In the genomic region with DNA sequence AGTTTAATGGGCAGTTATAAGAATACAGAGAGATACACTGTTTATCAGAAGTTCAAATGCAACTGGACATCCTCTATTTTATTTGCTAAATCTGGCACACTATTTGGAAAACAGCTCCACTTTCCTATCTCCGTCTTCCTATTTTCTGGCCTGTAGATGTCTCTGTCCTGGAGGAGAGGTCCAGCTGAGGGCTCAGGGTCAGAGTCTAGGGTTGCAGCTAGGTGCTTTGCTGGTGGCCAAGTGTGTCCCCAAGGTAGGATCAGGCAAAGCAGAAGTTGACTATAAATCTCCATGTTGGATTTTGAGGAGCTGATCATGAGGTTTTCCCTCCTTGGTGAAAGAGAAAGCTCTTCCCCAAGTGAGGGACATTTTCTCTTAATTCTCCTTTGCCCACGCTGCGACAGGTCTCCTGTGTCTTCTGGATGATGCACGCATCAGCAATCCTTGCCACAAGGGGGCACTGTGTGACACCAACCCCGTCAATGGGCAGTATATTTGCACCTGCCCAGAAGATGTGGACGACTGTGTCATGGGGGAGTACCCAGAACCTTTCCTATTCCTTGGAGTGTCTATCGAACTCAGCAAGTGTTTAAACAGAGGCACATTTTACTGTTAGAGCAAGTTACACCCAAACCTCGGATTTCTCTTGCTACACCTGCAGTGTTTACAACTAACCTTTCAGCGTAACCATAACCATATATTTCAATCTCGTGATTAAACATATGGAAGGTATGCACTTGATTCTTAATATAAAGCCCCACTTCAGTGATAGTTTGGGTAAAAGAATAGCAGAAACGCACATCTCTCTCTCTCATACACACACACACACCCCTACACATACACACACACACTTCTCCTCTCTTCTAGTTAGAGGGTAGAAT, we compare ENCODE assay signal across 9 cellular contexts. TPM values are rescaled to one million over a fixed set of nuclear protein-coding genes. Genes with fewer than 3 reads are reported as not detected.
DNase-seq lines count a peak whose midpoint lies in the region; ATAC-seq and TF ChIP-seq lines count a peak whose summit lies in the region.
"Had no signal": no experiment of that assay in that cellular context is flagged by ENCODE, and none has a peak within 500 bp of the region (broad histone marks: within the 10 kb centered on the region; RNA-seq: fewer than 3 reads in every experiment).

No MANE protein-coding gene starts in this region.

- H3K4me1 ChIP-seq in RWPE2 (ENCODE audit: insufficient read depth, poor library complexity, severe bottlenecking) (no peaks in the 10 kb centered on the region), heart left ventricle (peaks cover 0 to 11% (median 0%) of the 10 kb centered on the region in 12 donors), smooth muscle cell (ENCODE audit: low read depth) (no peaks in the 10 kb centered on the region)

- H3K27me3 ChIP-seq in CD4-positive, alpha-beta T cell (ENCODE audit: control insufficient read depth, insufficient read depth, low read length) = peaks cover 8% of the 10 kb centered on the region
- no peaks in the 10 kb centered on the region; the same call in 1 of the 2 replicates for H3K27me3 ChIP-seq in H7 (ENCODE audit: control insufficient read depth, insufficient read depth, low read length)
- H3K27me3 ChIP-seq in RWPE2 (ENCODE audit: insufficient read depth, poor library complexity, severe bottlenecking) = no peaks in the 10 kb centered on the region
- peaks cover 0 to 6% (median 0%) of the 10 kb centered on the region in 9 donors for H3K27me3 ChIP-seq in heart left ventricle
- H3K27me3 ChIP-seq in smooth muscle cell (ENCODE audit: low read depth) = peaks cover 6% of the 10 kb centered on the region

- peak; percentile 64 for TF ChIP-seq CTCF in CD4-positive, alpha-beta T cell (IDR thresholded peaks at IDR 0.05)
- peak; percentile 77 for TF ChIP-seq CTCF in RWPE2 (IDR thresholded peaks at IDR 0.05; ENCODE audit: poor library complexity, severe bottlenecking)
- peak; percentile 53 to 76 (median 68) for TF ChIP-seq CTCF in heart left ventricle (IDR thresholded peaks at IDR 0.05)
- peak; percentile 73 for TF ChIP-seq CTCF in smooth muscle cell (IDR thresholded peaks at IDR 0.05; ENCODE audit: borderline replicate concordance, insufficient read depth, poor library complexity, severe bottlenecking)

- no peak overlapping the region for H3K27ac Mint-ChIP-seq in CD4-positive, alpha-beta T cell

- ATAC-seq in CD4-positive, alpha-beta T cell (ENCODE audit: poor library complexity) = no peak
- ATAC-seq in RWPE2 (ENCODE audit: low read depth) (peak; percentile 56), heart left ventricle (peak in 3 of 4 donors; percentile 54 to 83 (median 76)), GM21737 (IDR thresholded peaks at IDR 0.05; ENCODE audit: unreplicated experiment) (no peak), GM21367 (IDR thresholded peaks at IDR 0.05; ENCODE audit: unreplicated experiment) (no peak)

- POLR2A ChIA-PET in CD4-positive, alpha-beta T cell (lab: Charles Lee) = no interaction called here

- no peaks in the 10 kb centered on the region for H3K36me3 ChIP-seq in H7 (replicated peaks; ENCODE audit: control insufficient read depth, insufficient read depth, low read length)
- no peaks in the 10 kb centered on the region for H3K36me3 ChIP-seq in RWPE2 (ENCODE audit: low read depth)
- H3K36me3 ChIP-seq in heart left ventricle = no peaks in the 10 kb centered on the region
- no peaks in the 10 kb centered on the region for H3K36me3 ChIP-seq in smooth muscle cell (ENCODE audit: low read depth)

- H3K36me3 Mint-ChIP-seq in CD4-positive, alpha-beta T cell (ENCODE audit: low read depth) = no peaks in the 10 kb centered on the region

- H3K79me2 ChIP-seq in smooth muscle cell (ENCODE audit: low read depth) = no peaks in the 10 kb centered on the region

- no peak overlapping the region for H3K4me2 ChIP-seq in smooth muscle cell

- no peak overlapping the region for H3K27ac ChIP-seq in CD4-positive, alpha-beta T cell (ENCODE audit: low read depth, low read length)
- H3K27ac ChIP-seq in RWPE2 (ENCODE audit: poor library complexity, severe bottlenecking) = no peak overlapping the region
- H3K27ac ChIP-seq in heart left ventricle = no peak overlapping the region
- H3K27ac ChIP-seq in smooth muscle cell (ENCODE audit: low read depth) = no peak overlapping the region

- no peaks in the 10 kb centered on the region for H3F3A ChIP-seq in smooth muscle cell (ENCODE audit: low read depth)

- no peak overlapping the region for H3K4me3 ChIP-seq in H7 (ENCODE audit: insufficient read depth, low read depth, low read length)
- no peak overlapping the region for H3K4me3 ChIP-seq in RWPE2 (ENCODE audit: severe bottlenecking)
- no peak overlapping the region for H3K4me3 ChIP-seq in heart left ventricle
- H3K4me3 ChIP-seq in smooth muscle cell = no peak overlapping the region

- no peaks in the 10 kb centered on the region for H3K9me3 ChIP-seq in CD4-positive, alpha-beta T cell (ENCODE audit: control insufficient read depth, low read length)
- H3K9me3 ChIP-seq in RWPE2 (ENCODE audit: severe bottlenecking) = no peaks in the 10 kb centered on the region
- peaks cover 0 to 13% (median 0%) of the 10 kb centered on the region in 12 donors for H3K9me3 ChIP-seq in heart left ventricle
- H3K9me3 ChIP-seq in smooth muscle cell (replicated peaks; ENCODE audit: low read depth) = peaks cover 4% of the 10 kb centered on the region

- CTCF ChIA-PET in CD4-positive, alpha-beta T cell (lab: Charles Lee) = interaction anchor here (0.8 kb wide), 1 partner anchor 291 kb away, joined by 3 read pairs; a partner anchor contains a TSS

- WGBS in heart left ventricle, 4 donors = 51 to 61% (median 53%) methylated on average over 11 of the region's 11 CpGs
- WGBS in smooth muscle cell (ENCODE audit: low lambda C conversion rate) = 49% methylated on average over 11 of the region's 11 CpGs

- peak; percentile 15 to 55 (median 30) for DNase-seq in CD4-positive, alpha-beta T cell
- DNase-seq in H7 (peak; percentile 52), RWPE2 (ENCODE audit: low spot score) (no peak), heart left ventricle (peak; percentile 30 to 69 (median 47)), smooth muscle cell (lab: John Stamatoyannopoulos, UW; ENCODE audit: unreplicated experiment) (no peak)
- peak; percentile 17 for DNase-seq in activated gamma-delta T cell treated with anti-CD3 and anti-CD28 coated beads, Interleukin-2, amount 50 U/mL, for 16 hours (ENCODE audit: low read depth)

- H3K4me3 Mint-ChIP-seq in CD4-positive, alpha-beta T cell = no peak overlapping the region
- H3K4me3 Mint-ChIP-seq: IgD-negative memory B cell had no signal

- intact Hi-C loops in CD4-positive, alpha-beta T cell (cut with DNase I, micrococcal nuclease) = loop anchor here in 1 of 2 experiments (10.0 kb wide), 1 partner anchor 259 kb away; no protein-coding TSS in a partner anchor
- intact Hi-C loops in heart left ventricle (cut with DNase I) = no loop called here

- no peaks in the 10 kb centered on the region for H3K9me3 Mint-ChIP-seq in CD4-positive, alpha-beta T cell

- H4K20me1 ChIP-seq in smooth muscle cell (ENCODE audit: low read depth) = no peaks in the 10 kb centered on the region

- TF ChIP-seq POLR2A in heart left ventricle (IDR thresholded peaks at IDR 0.05) = no peak

- no peaks in the 10 kb centered on the region for H3K4me1 Mint-ChIP-seq in CD4-positive, alpha-beta T cell (ENCODE audit: low read depth)

- H3K9ac ChIP-seq in smooth muscle cell (ENCODE audit: low read depth) = no peak overlapping the region

- no peak overlapping the region for H2AFZ ChIP-seq in smooth muscle cell (ENCODE audit: low read depth)

- peaks cover 24% of the 10 kb centered on the region for H3K27me3 Mint-ChIP-seq in CD4-positive, alpha-beta T cell

RNA-seq across cellular contexts. Expression of a gene that starts 10.2 kb away (rescaled TPM):
- total RNA-seq in CD4-positive, alpha-beta T cell = not detected
- not detected in 2 replicates for total RNA-seq in H7 (2014; rRNA removed; shearing (Covaris generic))
- not detected for total RNA-seq in heart left ventricle
- not detected for polyA plus RNA-seq in heart left ventricle
- not detected in 2 replicates for total RNA-seq in smooth muscle cell
- polyA plus RNA-seq in smooth muscle cell = not detected in 2 replicates
- polyA plus RNA-seq: IgD-negative memory B cell had no signal

Comparison
In these comparisons a context has a peak if more than half of its experiments do, and no peak if none do; other contexts are left out.
1. ATAC-seq: peak in RWPE2 (single experiment) and heart left ventricle (3 of 4); none in CD4-positive, alpha-beta T cell (single experiment), GM21737 (single experiment) and GM21367 (single experiment).
2. DNase-seq: peak in CD4-positive, alpha-beta T cell (10 of 10), H7 (single experiment), activated gamma-delta T cell treated with anti-CD3 and anti-CD28 coated beads, Interleukin-2, amount 50 U/mL, for 16 hours (single experiment) and heart left ventricle (5 of 5); none in RWPE2 (single experiment) and smooth muscle cell (single experiment).
3. Peak in every context shown above with its lines, with median percentiles within 50 percentile points of each other: CTCF ChIP-seq.